Comparison of ENCODE assay signal across 16 cellular contexts in the genomic region with DNA sequence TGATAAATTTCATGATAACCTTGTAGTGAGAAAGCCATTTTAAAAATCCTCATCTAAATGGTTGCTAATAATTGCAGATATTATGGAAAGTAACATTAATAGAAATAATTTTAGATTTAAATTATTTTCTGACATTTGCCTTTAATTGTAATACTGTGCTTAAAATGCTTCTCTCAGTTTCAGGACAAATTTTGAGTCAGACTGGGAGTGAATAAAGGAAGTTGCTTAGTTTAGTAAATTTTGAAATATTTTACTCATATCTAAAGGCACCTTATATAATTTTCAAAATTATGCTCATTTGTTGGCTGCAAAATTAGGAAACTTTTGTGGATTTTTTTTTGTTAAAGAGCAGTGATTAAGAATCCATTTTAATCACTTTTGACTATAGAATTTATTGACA.
A peak's percentile ranks its signal among the peaks of the same experiment; 100 is the strongest.
DNase-seq lines count a peak whose midpoint lies in the region; ATAC-seq, FAIRE-seq and TF ChIP-seq lines count a peak whose summit lies in the region.
"Had no signal": no experiment of that assay in that cellular context is flagged by ENCODE, and none has a peak within 500 bp of the region (broad histone marks: within the 10 kb centered on the region; RNA-seq: fewer than 3 reads in every experiment).

No MANE protein-coding gene starts in this region.

- TF ChIP-seq CTCF in WERI-Rb-1 (IDR thresholded peaks at IDR 0.05; ENCODE audit: low read depth, low read length), result no peak
- no peak for TF ChIP-seq CTCF in dorsolateral prefrontal cortex (IDR thresholded peaks at IDR 0.05 in 54 of 56, conservative IDR thresholded peaks at IDR 0.05 in 2 of 56; ENCODE audit: low read depth in 1 of 56, partially characterized antibody in 56 of 56)

- TF ChIP-seq POLR2A in GM12891 (IDR thresholded peaks at IDR 0.05; ENCODE audit: low read depth, low read length), result no peak

- no peak overlapping the region for H3K27ac ChIP-seq in WERI-Rb-1
- H3K27ac ChIP-seq in dorsolateral prefrontal cortex, result no peak overlapping the region
- H3K27ac ChIP-seq: parathyroid adenoma, SJCRH30, upper lobe of left lung had no signal

- intact Hi-C loops in dorsolateral prefrontal cortex (cut with DNase I), result loop anchor here in 1 of 2 donors (10.0 kb wide), 1 partner anchor 91 kb away; a partner anchor contains a TSS

- no peaks in the 10 kb centered on the region for H3K9me3 ChIP-seq in WERI-Rb-1 (ENCODE audit: severe bottlenecking)
- H3K9me3 ChIP-seq: SJCRH30, upper lobe of left lung had no signal

- no peak for FAIRE-seq in GM12891 (lab: Jason Lieb, UNC)
- FAIRE-seq: D721Med, H54 had no signal

- ATAC-seq in GM19351 (IDR thresholded peaks at IDR 0.05; ENCODE audit: unreplicated experiment) (peak; percentile 78), HG02678 (IDR thresholded peaks at IDR 0.05; ENCODE audit: unreplicated experiment) (peak; percentile 66), HG03520 (IDR thresholded peaks at IDR 0.05; ENCODE audit: unreplicated experiment) (peak; percentile 60)

- DNase-seq in GM12891 (ENCODE audit: insufficient read length, low spot score) (no peak), amygdala (lab: John Stamatoyannopoulos, UW) (no peak), WERI-Rb-1 (no peak), dorsolateral prefrontal cortex (no peak), NCI-H345 treated with DMSO at 0.1 percent for 48 hours (lab: John Stamatoyannopoulos, UW; ENCODE audit: unreplicated experiment) (no peak)
- DNase-seq: NCI-H2081; NK-92 treated with Interleukin-12 subunit alpha and Interleukin-12 subunit beta, amount 100 ng/mL, for 24 hours; SJCRH30; stimulated activated CD4-positive, alpha-beta T cell treated with anti-CD3 and anti-CD28 coated beads, Interleukin-15, amount 100 ng/mL, for 24 hours; upper lobe of left lung had no signal

- no peaks in the 10 kb centered on the region for H3K36me3 ChIP-seq in WERI-Rb-1
- H3K36me3 ChIP-seq: upper lobe of left lung had no signal

- H3K4me3 ChIP-seq in WERI-Rb-1 (ENCODE audit: low read depth, low read length) (no peak overlapping the region), dorsolateral prefrontal cortex (no peak overlapping the region)
- H3K4me3 ChIP-seq: SJCRH30, upper lobe of left lung had no signal

- H3K27me3 ChIP-seq in WERI-Rb-1 (ENCODE audit: insufficient read depth, low read depth, severe bottlenecking) (no peaks in the 10 kb centered on the region), dorsolateral prefrontal cortex (no peaks in the 10 kb centered on the region)
- H3K27me3 ChIP-seq: SJCRH30, upper lobe of left lung had no signal

TF ChIP-seq in GM12891, 5 proteins besides CTCF, POLR2A, EP300 and RAD21:
- TF ChIP-seq PAX5 (IDR thresholded peaks at IDR 0.05; ENCODE audit: insufficient read depth, low read length, severe bottlenecking) (no peak), SPI1 (IDR thresholded peaks at IDR 0.05; ENCODE audit: low read depth, low read length) (0 out of 2 replicates have a peak, but pooled peaks have one; percentile 13)
